ENCODE assay signal across 14 cellular contexts in the genomic region with DNA sequence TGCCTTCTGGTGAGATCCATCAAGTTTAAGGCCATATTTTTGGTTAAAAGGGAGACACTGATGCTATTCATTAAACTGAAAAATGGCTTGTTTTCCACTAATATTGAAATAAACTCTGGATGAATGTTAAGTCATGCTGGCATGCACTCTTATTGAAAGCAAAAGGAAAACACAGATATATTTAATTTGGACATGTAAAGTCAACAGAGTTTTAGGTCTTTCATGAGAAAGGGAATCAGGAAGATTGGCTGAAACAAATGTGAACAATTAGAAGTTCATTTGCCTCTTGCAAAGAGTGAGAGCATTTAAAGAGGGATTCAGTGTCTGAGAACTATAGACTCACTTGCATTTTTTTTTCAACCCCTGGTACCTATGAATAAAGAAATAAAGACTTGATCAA.
"Had no signal": no experiment of that assay in that cellular context is flagged by ENCODE, and none has a peak within 500 bp of the region (broad histone marks: within the 10 kb centered on the region; RNA-seq: fewer than 3 reads in every experiment).

No MANE protein-coding gene starts in this region.

- H3K27ac Mint-ChIP-seq: stimulated activated naive B cell treated with anti-CD40 and anti-IgM and Interleukin-4, amounts not matched to agents 10 μg/mL and 1 μg/mL and 100 μg/mL, for 72 hours had no signal

- H3K4me3 Mint-ChIP-seq: naive B cell; stimulated activated naive B cell treated with anti-CD40 and anti-IgM and Interleukin-4, amounts not matched to agents 10 μg/mL and 1 μg/mL and 100 μg/mL, for 72 hours had no signal

- DNase-seq: activated CD4-positive, alpha-beta T cell treated with anti-CD3 and anti-CD28 coated beads, Interleukin-2, amount 50 U/mL, for 4 hours; activated CD4-positive, CD25-positive, alpha-beta regulatory T cell treated with anti-CD3 and anti-CD28 coated beads, Interleukin-2, amount 50 U/mL, for 72 hours; activated naive CD4-positive, alpha-beta T cell treated with anti-CD3 and anti-CD28 coated beads, Interleukin-2, amount 50 U/mL, for 16 hours; activated T-cell treated with anti-CD3 and anti-CD28 coated beads, Interleukin-2, amount 50 U/mL, for 1 hour; amniotic stem cell; gastrocnemius medialis; kidney; lower lobe of right lung; naive B cell; spleen; stimulated activated CD4-positive, alpha-beta T cell treated with anti-CD3 and anti-CD28 coated beads, Interleukin-1b, Interleukin-23, amount 100 ng/mL, for 48 hours; stimulated activated naive B cell treated with anti-CD40 and anti-IgM and Interleukin-4, amounts not matched to agents 10 μg/mL and 1 μg/mL and 100 μg/mL, for 72 hours; upper lobe of left lung had no signal

- H3K4me1 Mint-ChIP-seq: naive B cell; stimulated activated naive B cell treated with anti-CD40 and anti-IgM and Interleukin-4, amounts not matched to agents 10 μg/mL and 1 μg/mL and 100 μg/mL, for 72 hours had no signal

- ATAC-seq: gastrocnemius medialis; lower lobe of right lung; stimulated activated naive B cell treated with anti-CD40 and anti-IgM and Interleukin-4, amounts not matched to agents 10 μg/mL and 1 μg/mL and 100 μg/mL, for 72 hours had no signal

- H3K9me3 Mint-ChIP-seq: naive B cell; stimulated activated naive B cell treated with anti-CD40 and anti-IgM and Interleukin-4, amounts not matched to agents 10 μg/mL and 1 μg/mL and 100 μg/mL, for 72 hours had no signal

- H3K36me3 Mint-ChIP-seq: naive B cell; stimulated activated naive B cell treated with anti-CD40 and anti-IgM and Interleukin-4, amounts not matched to agents 10 μg/mL and 1 μg/mL and 100 μg/mL, for 72 hours had no signal

- H3K27ac ChIP-seq: lower lobe of right lung had no signal

- H3K27me3 Mint-ChIP-seq: stimulated activated naive B cell treated with anti-CD40 and anti-IgM and Interleukin-4, amounts not matched to agents 10 μg/mL and 1 μg/mL and 100 μg/mL, for 72 hours had no signal

- FAIRE-seq: endothelial cell of umbilical vein, kidney had no signal
